In the genomic region with DNA sequence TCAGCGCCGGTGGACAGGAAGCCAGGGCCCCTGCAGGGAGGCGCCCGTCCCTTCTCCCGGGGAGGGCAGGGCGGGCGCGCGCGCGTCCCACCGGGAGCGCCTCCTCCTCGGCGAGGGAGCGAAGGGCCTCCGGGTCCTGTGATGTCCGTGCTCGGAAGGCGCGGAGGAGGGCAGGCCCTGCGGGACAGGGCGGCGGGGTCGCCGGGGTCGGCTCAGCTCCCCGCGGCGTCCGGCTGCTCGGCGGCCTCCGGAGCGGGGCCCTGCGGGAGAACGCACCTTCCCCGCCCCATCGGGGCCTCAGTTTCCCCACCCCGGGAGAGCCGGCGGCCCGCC, we compare ENCODE assay signal across 8 cellular contexts. TPM values are rescaled to one million over a fixed set of nuclear protein-coding genes. Genes with fewer than 3 reads are reported as not detected.
A peak's percentile ranks its signal among the peaks of the same experiment; 100 is the strongest.
DNase-seq lines count a peak whose midpoint lies in the region; ATAC-seq and TF ChIP-seq lines count a peak whose summit lies in the region.

No MANE protein-coding gene starts in this region.

- TF ChIP-seq POLR2A in vagina (IDR thresholded peaks at IDR 0.05) = no peak

- peak; percentile 33 to 41 for DNase-seq in stimulated activated CD4-positive, alpha-beta T cell treated with anti-CD3 and anti-CD28 coated beads, Interleukin-2, amount 100 ng/mL, for 24 hours
- no peak for DNase-seq in stimulated activated CD4-positive, alpha-beta T cell treated with anti-CD3 and anti-CD28 coated beads, Interleukin-12 subunit alpha, Interleukin-12 subunit beta, amount 100 ng/mL, for 4 hours
- DNase-seq in RWPE2 (ENCODE audit: low spot score) = no peak
- peak; percentile 66 for DNase-seq in ecto neural progenitor cell (ENCODE audit: low spot score)
- DNase-seq in vagina (ENCODE audit: extremely low spot score in 2 of 2) = no peak
- DNase-seq in SW480 (ENCODE audit: low spot score) = no peak

- H3K27me3 ChIP-seq in RWPE2 (ENCODE audit: insufficient read depth, poor library complexity, severe bottlenecking) (no peaks in the 10 kb centered on the region), vagina (no peaks in the 10 kb centered on the region)

- no peak for TF ChIP-seq CTCF in RWPE2 (IDR thresholded peaks at IDR 0.05; ENCODE audit: poor library complexity, severe bottlenecking)
- no peak for TF ChIP-seq CTCF in vagina (IDR thresholded peaks at IDR 0.05)

- intact Hi-C loops in vagina (cut with DNase I) = no loop called here

- peak; percentile 17 for ATAC-seq in HG02981 (IDR thresholded peaks at IDR 0.05; ENCODE audit: unreplicated experiment)
- peak; percentile 40 for ATAC-seq in RWPE2 (ENCODE audit: low read depth)

- H3K36me3 ChIP-seq in RWPE2 (ENCODE audit: low read depth) = 0 out of 2 replicates have a peak, but pooled peaks cover 5% of the 10 kb centered on the region
- no peaks in the 10 kb centered on the region for H3K36me3 ChIP-seq in mesodermal cell (ENCODE audit: control insufficient read depth, insufficient read depth, low read length)
- no peaks in the 10 kb centered on the region for H3K36me3 ChIP-seq in vagina

- H3K4me3 ChIP-seq in RWPE2 (ENCODE audit: severe bottlenecking) (peak overlapping the region; percentile 98), mesodermal cell (ENCODE audit: extremely low read depth, insufficient read depth, low read length, poor library complexity, severe bottlenecking) (peak overlapping the region; percentile 62), vagina (peak overlapping the region; percentile 84 to 95)

- H3K9me3 ChIP-seq in RWPE2 (ENCODE audit: severe bottlenecking) (no peaks in the 10 kb centered on the region), mesodermal cell (ENCODE audit: control insufficient read depth, low read length) (no peaks in the 10 kb centered on the region), vagina (no peaks in the 10 kb centered on the region)

- H3K27ac ChIP-seq in RWPE2 (ENCODE audit: poor library complexity, severe bottlenecking) (peak overlapping the region; percentile 61), mesodermal cell (ENCODE audit: low read depth, low read length, severe bottlenecking) (no peak overlapping the region), vagina (peak overlapping the region; percentile 87)

- H3K4me1 ChIP-seq in RWPE2 (ENCODE audit: insufficient read depth, poor library complexity, severe bottlenecking) = peaks cover 19% of the 10 kb centered on the region
- peaks cover 14% of the 10 kb centered on the region for H3K4me1 ChIP-seq in mesodermal cell (ENCODE audit: control insufficient read depth, insufficient read depth, low read length, poor library complexity, severe bottlenecking)
- H3K4me1 ChIP-seq in vagina = peaks cover 34% of the 10 kb centered on the region

- WGBS in mesodermal cell (ENCODE audit: insufficient coverage in 2 of 2), 2 experiments = 0 to 1% methylated on average over 5 to 40 of the region's 43 CpGs

RNA-seq across cellular contexts. Expression of gene EXD3, which starts 0.3 kb away (rescaled TPM):
- polyA plus RNA-seq in mesodermal cell (2013, experiment 1 of 2) = 21.2 TPM
- 15.2 TPM for polyA plus RNA-seq in mesodermal cell (2013, experiment 2 of 2)
- 35.6 TPM for total RNA-seq in vagina

RNA-seq across cellular contexts. Expression of gene NOXA1, which starts 0.6 kb away (rescaled TPM):
- 0.85 TPM for polyA plus RNA-seq in mesodermal cell (2013, experiment 1 of 2)
- polyA plus RNA-seq in mesodermal cell (2013, experiment 2 of 2) = 0.40 TPM
- total RNA-seq in vagina = 2.9 TPM

RNA-seq across cellular contexts. Expression of gene ENTPD8, which starts 18.5 kb away (rescaled TPM):
- 0.18 TPM for polyA plus RNA-seq in mesodermal cell (2013, experiment 1 of 2)
- polyA plus RNA-seq in mesodermal cell (2013, experiment 2 of 2) = 0.25 TPM
- total RNA-seq in vagina = not detected

RNA-seq across cellular contexts. Expression of gene NSMF, which starts 36.5 kb away (rescaled TPM):
- 59.3 TPM for polyA plus RNA-seq in mesodermal cell (2013, experiment 1 of 2)
- polyA plus RNA-seq in mesodermal cell (2013, experiment 2 of 2) = 47.9 TPM
- 35.1 TPM for total RNA-seq in vagina

Comparison
In these comparisons a context has a peak if more than half of its experiments do, and no peak if none do; other contexts are left out.
1. DNase-seq: peak in stimulated activated CD4-positive, alpha-beta T cell treated with anti-CD3 and anti-CD28 coated beads, Interleukin-2, amount 100 ng/mL, for 24 hours (2 of 2) and ecto neural progenitor cell (single experiment); none in stimulated activated CD4-positive, alpha-beta T cell treated with anti-CD3 and anti-CD28 coated beads, Interleukin-12 subunit alpha, Interleukin-12 subunit beta, amount 100 ng/mL, for 4 hours (single experiment), RWPE2 (single experiment), vagina (0 of 2) and SW480 (single experiment).
2. Peak in every context shown above with its lines, with median percentiles within 50 percentile points of each other: H3K4me3 ChIP-seq.